18 cellular contexts compared by ENCODE assay signal in genomic region chr2:141595531-141595930, GRCh38.
"Had no signal": no experiment of that assay in that cellular context is flagged by ENCODE, and none has a peak within 500 bp of the region (broad histone marks: within the 10 kb centered on the region; RNA-seq: fewer than 3 reads in every experiment).

No MANE protein-coding gene starts in this region.

- H3K27me3 ChIP-seq: colonic mucosa, esophagus squamous epithelium, foreskin keratinocyte, hepatocyte, right lobe of liver, testis, tibial nerve had no signal

- H3K27ac ChIP-seq: colonic mucosa, esophagus squamous epithelium, foreskin keratinocyte, hepatocyte, parathyroid adenoma, psoas muscle, right lobe of liver, testis, tibial nerve had no signal

- H3K9ac ChIP-seq: parathyroid adenoma had no signal

- H3K9me3 ChIP-seq: colonic mucosa, esophagus squamous epithelium, psoas muscle, right lobe of liver, testis had no signal

- H3K4me1 ChIP-seq: colonic mucosa, esophagus squamous epithelium, parathyroid adenoma, psoas muscle, right lobe of liver, testis, tibial nerve had no signal

- H3K4me3 ChIP-seq: colonic mucosa, esophagus squamous epithelium, hepatocyte, psoas muscle, right lobe of liver, testis, tibial nerve had no signal

- H2AFZ ChIP-seq: hepatocyte, parathyroid adenoma had no signal

- H3K4me2 ChIP-seq: hepatocyte had no signal

- ATAC-seq: foreskin keratinocyte; naive thymus-derived CD4-positive, alpha-beta T cell; psoas muscle; right lobe of liver; stimulated activated naive B cell treated with anti-CD40 and anti-IgM and Interleukin-4, amounts not matched to agents 10 μg/mL and 1 μg/mL and 100 μg/mL, for 72 hours; stimulated activated naive CD8-positive, alpha-beta T cell treated with anti-CD3 and anti-CD28 coated beads, Interleukin-15, amount 100 ng/mL, for 72 hours had no signal

- H3K79me2 ChIP-seq: hepatocyte, parathyroid adenoma had no signal

- H3K36me3 ChIP-seq: colonic mucosa, esophagus squamous epithelium, right lobe of liver, tibial nerve had no signal

- DNase-seq: colonic mucosa; dermis blood vessel endothelial cell; esophagus squamous epithelium; foreskin keratinocyte; head of caudate nucleus; kidney glomerular epithelial cell; naive thymus-derived CD4-positive, alpha-beta T cell; nephron progenitor cell; psoas muscle; retina; right lobe of liver; stimulated activated CD4-positive, alpha-beta T cell treated with anti-CD3 and anti-CD28 coated beads, Interleukin-4, amount 100 ng/mL, for 4 hours; stimulated activated naive B cell treated with anti-CD40 and anti-IgM and Interleukin-4, amounts not matched to agents 10 μg/mL and 1 μg/mL and 100 μg/mL, for 72 hours; stimulated activated naive CD8-positive, alpha-beta T cell treated with anti-CD3 and anti-CD28 coated beads, Interleukin-15, amount 100 ng/mL, for 72 hours; testis had no signal
